In genomic region chr15:61839541-61839940, GRCh38 we compare ENCODE assay signal across 28 cellular contexts.
DNase-seq lines count a peak whose midpoint lies in the region; ATAC-seq and TF ChIP-seq lines count a peak whose summit lies in the region.
"Had no signal": no experiment of that assay in that cellular context is flagged by ENCODE, and none has a peak within 500 bp of the region (broad histone marks: within the 10 kb centered on the region; RNA-seq: fewer than 3 reads in every experiment).

No MANE protein-coding gene starts in this region.

- POLR2A ChIA-PET in AG04449 (lab: Yijun Ruan, JAX), result no interaction called here

- peak overlapping the region; percentile 96 for H3K27ac ChIP-seq in KMS-11
- H3K27ac ChIP-seq: A549, adrenal gland, left ventricle myocardium inferior, transverse colon had no signal

- peak; percentile 12 for DNase-seq in AG04449 (ENCODE audit: low read depth, low spot score)
- peak; percentile 1 for DNase-seq in amniotic stem cell (lab: John Stamatoyannopoulos, UW)
- DNase-seq in fibroblast of pulmonary artery (ENCODE audit: low read depth), result peak; percentile 43
- DNase-seq: activated CD4-positive, alpha-beta T cell treated with anti-CD3 and anti-CD28 coated beads, Interleukin-2, amount 50 U/mL, for 4 hours; activated naive CD4-positive, alpha-beta T cell treated with Interleukin-2 at 50 U/mL for 16 hours; activated T-cell treated with anti-CD3 and anti-CD28 coated beads, Interleukin-2, amount 50 U/mL, for 72 hours; adrenal gland; CD8-positive, alpha-beta memory T cell; endodermal cell; hippocampal formation; immature natural killer cell; left ventricle myocardium inferior; naive thymus-derived CD4-positive, alpha-beta T cell; NCI-H1105; NCI-H2029 treated with DMSO at 0.1 percent for 48 hours; NCI-H774; retina; stimulated activated CD4-positive, alpha-beta T cell treated with anti-CD3 and anti-CD28 coated beads, Interleukin-2, amount 100 ng/mL, for 24 hours; T-helper 1 cell; transverse colon had no signal

- H3K79me2 ChIP-seq in KMS-11 (ENCODE audit: insufficient read depth, low read depth), result no peaks in the 10 kb centered on the region

- no peaks in the 10 kb centered on the region for H3K36me3 ChIP-seq in KMS-11 (ENCODE audit: insufficient read depth)
- H3K36me3 ChIP-seq: adrenal gland, HAP-1, left ventricle myocardium inferior, transverse colon had no signal

- no peak for TF ChIP-seq CTCF in AG04449 (IDR thresholded peaks at IDR 0.05; ENCODE audit: insufficient read depth, low read length, missing control alignments)
- no peak for TF ChIP-seq CTCF in KMS-11 (conservative IDR thresholded peaks at IDR 0.05; ENCODE audit: low read depth, low read length)
- TF ChIP-seq CTCF in fibroblast of pulmonary artery (IDR thresholded peaks at IDR 0.05; ENCODE audit: low read length, missing control alignments), result no peak

- no peak for ATAC-seq in HG03175 (IDR thresholded peaks at IDR 0.05; ENCODE audit: unreplicated experiment)
- no peak for ATAC-seq in HG03097 (IDR thresholded peaks at IDR 0.05; ENCODE audit: low FRiP score, unreplicated experiment)
- no peak for ATAC-seq in GM18519 (IDR thresholded peaks at IDR 0.05; ENCODE audit: low FRiP score, unreplicated experiment)
- ATAC-seq in GM21576 (IDR thresholded peaks at IDR 0.05; ENCODE audit: unreplicated experiment), result no peak
- ATAC-seq: A549; esophagus mucosa; naive thymus-derived CD4-positive, alpha-beta T cell had no signal

- peak overlapping the region; percentile 90 for H3K4me2 ChIP-seq in KMS-11
- H3K4me2 ChIP-seq: A549 had no signal

- no peaks in the 10 kb centered on the region for H4K20me1 ChIP-seq in KMS-11 (ENCODE audit: insufficient read depth)

- no peak overlapping the region for H3K4me3 ChIP-seq in AG04449 (ENCODE audit: low read depth, low read length)
- H3K4me3 ChIP-seq in KMS-11 (IDR thresholded peaks at IDR 0.05; ENCODE audit: insufficient read depth, low read depth, low read length), result no peak overlapping the region
- H3K4me3 ChIP-seq in fibroblast of pulmonary artery (replicated peaks; ENCODE audit: low read depth, low read length), result no peak overlapping the region
- H3K4me3 ChIP-seq: A549, adrenal gland, HAP-1, left ventricle myocardium inferior, transverse colon had no signal

- H3K9ac ChIP-seq in KMS-11, result peak overlapping the region; percentile 84

- H2AFZ ChIP-seq in KMS-11 (ENCODE audit: low read depth), result peak overlapping the region; percentile 90

- peaks cover 64% of the 10 kb centered on the region for H3K4me1 ChIP-seq in KMS-11 (ENCODE audit: low read depth, poor library complexity, severe bottlenecking)
- H3K4me1 ChIP-seq: adrenal gland, transverse colon had no signal

- CTCF ChIA-PET in AG04449 (lab: Yijun Ruan, JAX), result interaction anchor here (2.1 kb wide), 1 partner anchor 12 kb away, joined by 8 read pairs; no protein-coding TSS in a partner anchor

- H3K27me3 ChIP-seq in KMS-11 (ENCODE audit: insufficient read depth, low read depth), result no peaks in the 10 kb centered on the region
- H3K27me3 ChIP-seq: adrenal gland had no signal
